Comparison of ENCODE assay signal across 8 cellular contexts in the genomic region with DNA sequence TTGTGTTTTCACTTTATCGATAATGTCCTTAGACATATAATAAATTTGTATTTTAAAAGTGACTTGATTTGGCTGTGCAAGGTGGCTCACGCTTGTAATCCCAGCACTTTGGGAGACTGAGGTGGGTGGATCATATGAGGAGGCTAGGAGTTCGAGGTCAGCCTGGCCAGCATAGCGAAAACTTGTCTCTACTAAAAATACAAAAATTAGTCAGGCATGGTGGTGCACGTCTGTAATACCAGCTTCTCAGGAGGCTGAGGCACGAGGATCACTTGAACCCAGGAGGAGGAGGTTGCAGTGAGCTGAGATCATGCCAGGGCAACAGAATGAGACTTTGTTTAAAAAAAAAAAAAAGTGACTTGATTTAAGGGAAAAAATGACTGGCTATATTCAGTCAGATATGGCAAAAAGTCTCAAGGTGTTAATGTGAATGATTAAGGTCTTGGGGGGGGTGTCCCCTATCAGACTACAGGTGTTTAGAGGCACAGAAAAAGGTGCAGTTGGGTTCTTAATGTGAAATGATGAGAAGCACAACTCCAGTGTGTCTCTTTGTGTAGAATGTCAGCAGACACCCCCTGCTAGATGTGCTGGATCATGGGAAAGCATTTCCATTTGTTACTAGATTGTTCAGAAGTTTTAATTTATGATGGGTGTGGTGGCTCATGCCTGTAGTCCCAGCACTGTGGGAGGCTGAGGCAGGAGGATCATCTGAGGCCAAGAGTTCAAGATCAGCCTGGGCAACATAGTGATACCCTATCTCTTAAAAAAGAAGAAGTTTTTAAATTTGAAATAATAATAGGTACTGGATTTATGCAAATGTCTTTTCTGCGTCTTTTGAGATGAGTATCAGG. TPM values are rescaled to one million over a fixed set of nuclear protein-coding genes. Genes with fewer than 3 reads are reported as not detected.
DNase-seq lines count a peak whose midpoint lies in the region; ATAC-seq, FAIRE-seq and TF ChIP-seq lines count a peak whose summit lies in the region.

No MANE protein-coding gene starts in this region.

- H3K27ac ChIP-seq in GM23248 (peak overlapping the region; percentile 100), fibroblast of lung (ENCODE audit: insufficient read depth, low read length) (no peak overlapping the region), small intestine (ENCODE audit: low read depth in 1 of 2, low read length in 1 of 2) (no peak overlapping the region)

- ATAC-seq in activated B cell treated with CpG ODN at 0.5 μM for 24 hours (ENCODE audit: low read depth): no peak

- peaks cover 59% of the 10 kb centered on the region for H4K20me1 ChIP-seq in GM23248 (ENCODE audit: insufficient read depth)
- peaks cover 10% of the 10 kb centered on the region for H4K20me1 ChIP-seq in fibroblast of lung (ENCODE audit: control insufficient read depth, extremely low read depth, insufficient read depth, low read length)

- H3K27me3 ChIP-seq in GM23248 (replicated peaks; ENCODE audit: insufficient read depth): no peaks in the 10 kb centered on the region
- no peaks in the 10 kb centered on the region for H3K27me3 ChIP-seq in fibroblast of lung (ENCODE audit: control insufficient read depth, insufficient read depth, low read length)
- no peaks in the 10 kb centered on the region for H3K27me3 ChIP-seq in small intestine (ENCODE audit: control insufficient read depth in 2 of 2, insufficient read depth in 2 of 2, low read length in 2 of 2)

- no peak for FAIRE-seq in small intestine (lab: Jason Lieb, UNC)

- peak overlapping the region; percentile 92 for H3K27ac Mint-ChIP-seq in activated B cell treated with CpG ODN at 0.5 μM for 24 hours

- no peaks in the 10 kb centered on the region for H3K9me2 ChIP-seq in GM23248 (ENCODE audit: insufficient read depth)

- H3K4me3 ChIP-seq in GM23248 (peak overlapping the region; percentile 48), fibroblast of lung (replicated peaks in 1 of 4; ENCODE audit: control extremely low read depth in 1 of 4, insufficient read depth in 1 of 4, low read depth in 3 of 4, low read length in 4 of 4) (peak overlapping the region in 1 of 4 experiments; percentile 2), small intestine (ENCODE audit: low read depth in 1 of 2, low read length in 2 of 2) (no peak overlapping the region)

- H3K36me3 ChIP-seq in GM23248 (ENCODE audit: low read depth): peaks cover 56% of the 10 kb centered on the region
- H3K36me3 ChIP-seq in fibroblast of lung (ENCODE audit: control insufficient read depth, insufficient read depth, low read length): peaks cover 44% of the 10 kb centered on the region
- peaks cover 0 to 7% of the 10 kb centered on the region in 2 donors for H3K36me3 ChIP-seq in small intestine (ENCODE audit: control insufficient read depth in 2 of 2, insufficient read depth in 2 of 2, low read length in 2 of 2)

- intact Hi-C loops in activated B cell treated with CpG ODN at 0.5 μM for 24 hours (cut with micrococcal nuclease): no loop called here

- peaks cover 99% of the 10 kb centered on the region for H3F3A ChIP-seq in GM23248 (ENCODE audit: insufficient read depth)

- POLR2A ChIA-PET in activated B cell treated with CpG ODN at 0.5 μM for 24 hours (lab: Charles Lee): interaction anchor here (0.6 to 11.6 kb wide), 13 partner anchors 9 to 63 kb away, joined by 3 to 535 read pairs (median 16); partner anchors contain the start of genes MALAT1 and NEAT1

- CTCF ChIA-PET in activated B cell treated with CpG ODN at 0.5 μM for 24 hours (lab: Charles Lee): interaction anchor here (0.7 kb wide), 1 partner anchor 32 kb away, joined by 3 read pairs; no protein-coding TSS in a partner anchor

- H3K4me1 Mint-ChIP-seq in activated B cell treated with CpG ODN at 0.5 μM for 24 hours: peaks cover 66% of the 10 kb centered on the region

- H3K9me3 ChIP-seq in GM23248 (ENCODE audit: low read depth) (no peaks in the 10 kb centered on the region), fibroblast of lung (ENCODE audit: control insufficient read depth, insufficient read depth, low read depth, low read length) (no peaks in the 10 kb centered on the region), small intestine (ENCODE audit: control insufficient read depth, low read depth) (no peaks in the 10 kb centered on the region)

- no peaks in the 10 kb centered on the region for H3K9me3 Mint-ChIP-seq in activated B cell treated with CpG ODN at 0.5 μM for 24 hours

- H3K4me2 ChIP-seq in GM23248 (ENCODE audit: unreplicated experiment) (peak overlapping the region; percentile 42), fibroblast of lung (ENCODE audit: extremely low read depth, insufficient read depth, low read length) (no peak overlapping the region)

- TF ChIP-seq CTCF in activated B cell treated with CpG ODN at 0.5 μM for 24 hours (IDR thresholded peaks at IDR 0.05): no peak
- no peak for TF ChIP-seq CTCF in fibroblast of lung (conservative IDR thresholded peaks at IDR 0.05 in 1 of 2, IDR thresholded peaks at IDR 0.05 in 1 of 2; ENCODE audit: low read depth in 1 of 2, low read length in 2 of 2)

- H3K79me2 ChIP-seq in GM23248 (ENCODE audit: insufficient read depth): peaks cover 97% of the 10 kb centered on the region
- H3K79me2 ChIP-seq in fibroblast of lung (ENCODE audit: control insufficient read depth, insufficient read depth, low read length): peaks cover 92% of the 10 kb centered on the region

- in situ Hi-C loops in GM23248 (cut with MboI): no loop called here

- H2AFZ ChIP-seq in GM23248 (no peak overlapping the region), fibroblast of lung (ENCODE audit: low read length) (no peak overlapping the region)

- no peak overlapping the region for H3K4me3 Mint-ChIP-seq in activated B cell treated with CpG ODN at 0.5 μM for 24 hours

- H3K4me1 ChIP-seq in GM23248 (ENCODE audit: insufficient read depth) (peaks cover 70% of the 10 kb centered on the region), fibroblast of lung (ENCODE audit: control insufficient read depth, extremely low read depth, insufficient read depth, low read length) (peaks cover 15% of the 10 kb centered on the region), small intestine (ENCODE audit: control insufficient read depth in 2 of 2, insufficient read depth in 1 of 2, low read depth in 1 of 2, low read length in 1 of 2) (no peaks in the 10 kb centered on the region)

- peak overlapping the region; percentile 100 for H3K9ac ChIP-seq in GM23248
- no peak overlapping the region for H3K9ac ChIP-seq in fibroblast of lung (ENCODE audit: insufficient read depth, low read length)

- peak; percentile 58 for DNase-seq in GM23248
- no peak for DNase-seq in activated B cell treated with CpG ODN at 0.5 μM for 24 hours
- peak; percentile 36 to 52 for DNase-seq in fibroblast of lung (ENCODE audit: low read depth in 2 of 2)
- DNase-seq in small intestine: peak; percentile 15
- no peak for DNase-seq in NCI-H1417 treated with DMSO at 0.1 percent for 48 hours (lab: John Stamatoyannopoulos, UW)
- DNase-seq in SHP77 (lab: John Stamatoyannopoulos, UW): no peak
- no peak for DNase-seq in epidermal melanocyte (ENCODE audit: insufficient read length, low spot score)
- no peak for DNase-seq in stimulated activated CD4-positive, alpha-beta T cell treated with anti-CD3 and anti-CD28 coated beads, Interleukin-4, amount 100 ng/mL, for 24 hours

- no peaks in the 10 kb centered on the region for H3K27me3 Mint-ChIP-seq in activated B cell treated with CpG ODN at 0.5 μM for 24 hours

- peaks cover 38% of the 10 kb centered on the region for H3K36me3 Mint-ChIP-seq in activated B cell treated with CpG ODN at 0.5 μM for 24 hours (ENCODE audit: low read depth)

- 71 to 73% methylated on average over 7 of the region's 7 CpGs for WGBS in GM23248 (ENCODE audit: low coverage in 1 of 2, low lambda C conversion rate in 2 of 2, missing lambda C conversion rate in 2 of 2), 2 experiments
- 88 to 94% (median 88%) methylated on average over 7 of the region's 7 CpGs for WGBS in small intestine, 3 donors

RNA-seq across cellular contexts. Expression of gene NEAT1, which starts 17.0 kb away (rescaled TPM):
- total RNA-seq in GM23248 (2014; rRNA removed; shearing (Covaris generic)): 74.3 and 143 TPM in 2 replicates
- polyA plus RNA-seq in GM23248 (2016; fragmentation: Nextera tagmentation; extraction: Ambion mirVana): 36.2 and 50.7 TPM in 2 replicates
- 578 and 699 TPM in 2 replicates for total RNA-seq in activated B cell treated with CpG ODN at 0.5 μM for 24 hours
- total RNA-seq in fibroblast of lung: 177 and 299 TPM in 2 replicates
- 40.6 and 40.9 TPM in 2 replicates for polyA plus RNA-seq in fibroblast of lung
- polyA plus RNA-seq in fibroblast of lung (2012): 140 and 151 TPM in 2 replicates
- 61.4 and 179 TPM in 2 replicates for polyA minus RNA-seq in fibroblast of lung (ENCODE audit: low replicate concordance)
- 1,000 to 10,000 TPM in 1 of 3 donors, 100 to 1,000 TPM in 2; 256 to 3,420 (median 665) TPM for polyA plus RNA-seq in small intestine

RNA-seq across cellular contexts. Expression of gene FRMD8, which starts 53.1 kb away (rescaled TPM):
- total RNA-seq in GM23248 (2014; rRNA removed; shearing (Covaris generic)): 80.2 and 106 TPM in 2 replicates
- 25.4 and 30.0 TPM in 2 replicates for polyA plus RNA-seq in GM23248 (2016; fragmentation: Nextera tagmentation; extraction: Ambion mirVana)
- total RNA-seq in activated B cell treated with CpG ODN at 0.5 μM for 24 hours: 68.6 and 70.6 TPM in 2 replicates
- total RNA-seq in fibroblast of lung: 14.9 and 17.5 TPM in 2 replicates
- 13.7 and 15.3 TPM in 2 replicates for polyA plus RNA-seq in fibroblast of lung
- polyA plus RNA-seq in fibroblast of lung (2012): 15.2 and 15.4 TPM in 2 replicates
- 26.4 and 28.1 TPM in 2 replicates for polyA minus RNA-seq in fibroblast of lung (ENCODE audit: low replicate concordance)
- polyA plus RNA-seq in small intestine: 10 to 100 TPM; 24.4 to 31.1 (median 27.7) TPM

RNA-seq across cellular contexts. Expression of gene SLC25A45, which starts 57.1 kb away (rescaled TPM):
- 3.6 and 6.4 TPM in 2 replicates for total RNA-seq in GM23248 (2014; rRNA removed; shearing (Covaris generic))
- polyA plus RNA-seq in GM23248 (2016; fragmentation: Nextera tagmentation; extraction: Ambion mirVana) (3.7 and 3.9 TPM in 2 replicates), fibroblast of lung (0.50 and 0.52 TPM in 2 replicates), small intestine (10 to 100 TPM; 13.9 to 26.2 (median 18.1) TPM)
- total RNA-seq in activated B cell treated with CpG ODN at 0.5 μM for 24 hours (11.4 and 12.3 TPM in 2 replicates), fibroblast of lung (1.0 and 1.5 TPM in 2 replicates)
- 0.98 and 1.0 TPM in 2 replicates for polyA plus RNA-seq in fibroblast of lung (2012)
- 0.85 and 1.8 TPM in 2 replicates for polyA minus RNA-seq in fibroblast of lung (ENCODE audit: low replicate concordance)

RNA-seq across cellular contexts. Expression of gene MALAT1, which starts 59.3 kb away (rescaled TPM):
- 2,638 and 3,272 TPM in 2 replicates for total RNA-seq in GM23248 (2014; rRNA removed; shearing (Covaris generic))
- 7,376 and 13,207 TPM in 2 replicates for polyA plus RNA-seq in GM23248 (2016; fragmentation: Nextera tagmentation; extraction: Ambion mirVana)
- total RNA-seq in activated B cell treated with CpG ODN at 0.5 μM for 24 hours: 12,540 and 18,961 TPM in 2 replicates
- 14,068 and 21,991 TPM in 2 replicates for total RNA-seq in fibroblast of lung
- 482 and 583 TPM in 2 replicates for polyA plus RNA-seq in fibroblast of lung
- 274 and 335 TPM in 2 replicates for polyA plus RNA-seq in fibroblast of lung (2012)
- 1,820 and 2,014 TPM in 2 replicates for polyA minus RNA-seq in fibroblast of lung (ENCODE audit: low replicate concordance)
- polyA plus RNA-seq in small intestine: 100 to 1,000 TPM; 155 to 454 (median 159) TPM

Comparison
In these comparisons a context has a peak if more than half of its experiments do, and no peak if none do; other contexts are left out.
1. DNase-seq: peak in GM23248 (single experiment), fibroblast of lung (2 of 2) and small intestine (single experiment); none in activated B cell treated with CpG ODN at 0.5 μM for 24 hours (single experiment), NCI-H1417 treated with DMSO at 0.1 percent for 48 hours (single experiment), SHP77 (0 of 2), epidermal melanocyte (single experiment) and stimulated activated CD4-positive, alpha-beta T cell treated with anti-CD3 and anti-CD28 coated beads, Interleukin-4, amount 100 ng/mL, for 24 hours (single experiment).